13 cellular contexts compared by ENCODE assay signal in the genomic region with DNA sequence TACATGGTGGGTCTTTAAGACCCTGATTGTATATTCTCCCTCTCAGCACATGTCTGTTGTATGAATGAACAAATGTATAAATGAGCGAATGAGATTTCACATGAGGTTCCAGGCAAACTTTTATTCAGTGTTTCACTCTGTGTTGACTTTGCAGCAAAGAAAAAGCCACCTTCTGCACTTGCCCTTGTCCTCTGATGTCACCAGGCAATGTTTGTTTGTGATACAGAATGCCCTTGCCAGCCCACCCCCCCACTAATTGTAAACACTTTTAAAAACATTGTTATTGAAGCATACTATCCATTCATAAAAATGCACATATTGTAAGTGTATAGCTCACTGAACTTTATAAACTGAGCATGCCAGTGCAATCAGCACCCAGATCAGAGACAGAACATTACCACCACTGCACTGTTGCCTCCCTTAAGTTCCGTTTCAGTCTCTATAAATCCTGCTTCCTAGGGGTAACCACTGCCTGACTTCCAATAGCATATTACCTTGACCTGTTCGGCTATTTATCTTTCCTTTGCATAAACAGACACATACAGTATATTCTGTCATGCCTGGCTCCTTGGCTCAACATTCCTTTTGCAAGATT. TPM values are rescaled to one million over a fixed set of nuclear protein-coding genes. Genes with fewer than 3 reads are reported as not detected.
DNase-seq lines count a peak whose midpoint lies in the region; ATAC-seq, FAIRE-seq and TF ChIP-seq lines count a peak whose summit lies in the region.
"Had no signal": no experiment of that assay in that cellular context is flagged by ENCODE, and none has a peak within 500 bp of the region (broad histone marks: within the 10 kb centered on the region; RNA-seq: fewer than 3 reads in every experiment).

No MANE protein-coding gene starts in this region.

- H3K9ac ChIP-seq in HepG2 (ENCODE audit: insufficient read depth, low read depth, low read length), result no peak overlapping the region

- no peak overlapping the region for H3K4me2 ChIP-seq in HepG2 (ENCODE audit: low read depth, low read length)

- TF ChIP-seq CTCF in MCF 10A (IDR thresholded peaks at IDR 0.05; ENCODE audit: unreplicated experiment), result no peak
- no peak for TF ChIP-seq CTCF in breast epithelium (IDR thresholded peaks at IDR 0.05)
- no peak for TF ChIP-seq CTCF in HepG2 (CRISPR knock-in tag; IDR thresholded peaks at IDR 0.05)
- TF ChIP-seq CTCF in thyroid gland (IDR thresholded peaks at IDR 0.05), result no peak

- H3K27me3 ChIP-seq in breast epithelium (no peaks in the 10 kb centered on the region), HepG2 (ENCODE audit: control insufficient read depth in 1 of 2, insufficient read depth in 2 of 2, low read length in 2 of 2) (peaks cover 0 to 15% of the 10 kb centered on the region in 2 experiments; a peak in 2 of 5 replicates), right cardiac atrium (ENCODE audit: control insufficient read depth, insufficient read depth) (no peaks in the 10 kb centered on the region), thyroid gland (no peaks in the 10 kb centered on the region)
- H3K27me3 ChIP-seq: sigmoid colon had no signal

- H3K9me3 ChIP-seq in breast epithelium (no peaks in the 10 kb centered on the region), HepG2 (ENCODE audit: low read length) (no peaks in the 10 kb centered on the region), right cardiac atrium (ENCODE audit: control insufficient read depth, low read length) (no peaks in the 10 kb centered on the region), thyroid gland (no peaks in the 10 kb centered on the region)
- H3K9me3 ChIP-seq: sigmoid colon had no signal

- H3K27me3 Mint-ChIP-seq in MCF 10A (ENCODE audit: insufficient read depth, unreplicated experiment), result no peaks in the 10 kb centered on the region
- H3K27me3 Mint-ChIP-seq in activated CD8-positive, alpha-beta T cell treated with anti-CD3 and anti-CD28 coated beads, Interleukin-2, amount 10 ng/mL, durations not matched to agents 7 days and 5 days (ENCODE audit: low read depth), result no peaks in the 10 kb centered on the region

- H3K9me3 Mint-ChIP-seq in MCF 10A (ENCODE audit: unreplicated experiment), result no peaks in the 10 kb centered on the region
- no peaks in the 10 kb centered on the region for H3K9me3 Mint-ChIP-seq in activated CD8-positive, alpha-beta T cell treated with anti-CD3 and anti-CD28 coated beads, Interleukin-2, amount 10 ng/mL, durations not matched to agents 7 days and 5 days (ENCODE audit: insufficient read depth)

- DNase-seq in MCF 10A (ENCODE audit: unreplicated experiment), result no peak
- DNase-seq in breast epithelium (ENCODE audit: low spot score in 2 of 2), result no peak
- DNase-seq in activated CD8-positive, alpha-beta T cell treated with anti-CD3 and anti-CD28 coated beads, Interleukin-2, amount 10 ng/mL, durations not matched to agents 7 days and 5 days, result no peak
- DNase-seq in HepG2 (ENCODE audit: low spot score), result no peak
- no peak for DNase-seq in right cardiac atrium
- DNase-seq in thyroid gland, result no peak
- DNase-seq in mesenteric fat pad (ENCODE audit: low spot score), result no peak
- DNase-seq: activated CD4-positive, alpha-beta T cell treated with anti-CD3 and anti-CD28 coated beads for 48 hours; sigmoid colon had no signal

- CTCF ChIA-PET in MCF 10A (lab: Yijun Ruan, JAX), result interaction anchor here (0.6 kb wide), 1 partner anchor 100 kb away, joined by 3 read pairs; no protein-coding TSS in a partner anchor
- CTCF ChIA-PET in activated CD8-positive, alpha-beta T cell treated with anti-CD3 and anti-CD28 coated beads, Interleukin-2, amount 10 ng/mL, durations not matched to agents 7 days and 5 days (lab: Charles Lee), result interaction anchor here (1.4 to 1.9 kb wide), 4 partner anchors 11 to 168 kb away, joined by 3 to 8 read pairs (median 4); a partner anchor contains a TSS
- CTCF ChIA-PET in HepG2 (lab: Yijun Ruan, JAX; ENCODE audit: low intra/inter-chr PET ratio, low total read pairs), result no interaction called here

- no peak overlapping the region for H2AFZ ChIP-seq in HepG2 (ENCODE audit: low read length)

- POLR2A ChIA-PET in MCF 10A (lab: Yijun Ruan, JAX), result interaction anchor here (0.8 to 2.6 kb wide), 6 partner anchors 11 to 187 kb away, joined by 3 to 22 read pairs (median 4); a partner anchor contains a TSS
- POLR2A ChIA-PET in activated CD8-positive, alpha-beta T cell treated with anti-CD3 and anti-CD28 coated beads, Interleukin-2, amount 10 ng/mL, durations not matched to agents 7 days and 5 days (lab: Charles Lee), result no interaction called here
- POLR2A ChIA-PET in HepG2 (lab: Yijun Ruan, JAX), result no interaction called here

- no peaks in the 10 kb centered on the region for H3K36me3 Mint-ChIP-seq in MCF 10A (ENCODE audit: insufficient read depth, unreplicated experiment)
- no peaks in the 10 kb centered on the region for H3K36me3 Mint-ChIP-seq in activated CD8-positive, alpha-beta T cell treated with anti-CD3 and anti-CD28 coated beads, Interleukin-2, amount 10 ng/mL, durations not matched to agents 7 days and 5 days (ENCODE audit: low read depth)

- BruUV-seq in MCF 10A (replicated peaks; lab: Mats Ljungman, UMichigan) (no TSS peak), HepG2 (replicated peaks; lab: Mats Ljungman, UMichigan) (no TSS peak)

- H3K36me3 ChIP-seq in breast epithelium, result no peaks in the 10 kb centered on the region
- no peaks in the 10 kb centered on the region for H3K36me3 ChIP-seq in HepG2 (replicated peaks in 1 of 2; ENCODE audit: control insufficient read depth in 1 of 2, insufficient read depth in 2 of 2, low read length in 2 of 2)
- no peaks in the 10 kb centered on the region for H3K36me3 ChIP-seq in thyroid gland
- H3K36me3 ChIP-seq: sigmoid colon had no signal

- H3K79me2 ChIP-seq in HepG2 (ENCODE audit: insufficient read depth, low read length), result no peaks in the 10 kb centered on the region

- H3K4me3 ChIP-seq in breast epithelium, result no peak overlapping the region
- no peak overlapping the region for H3K4me3 ChIP-seq in HepG2 (replicated peaks in 1 of 3; ENCODE audit: insufficient read depth in 1 of 3, low read depth in 2 of 3, low read length in 3 of 3)
- H3K4me3 ChIP-seq in right cardiac atrium (ENCODE audit: low read length), result no peak overlapping the region
- no peak overlapping the region for H3K4me3 ChIP-seq in thyroid gland (replicated peaks in 1 of 3)
- H3K4me3 ChIP-seq: sigmoid colon had no signal

- 23% methylated on average over 3 of the region's 3 CpGs for WGBS in HepG2 (ENCODE audit: low lambda C conversion rate)
- 86% methylated on average over 3 of the region's 3 CpGs for WGBS in right cardiac atrium
- 90 to 94% methylated on average over 3 of the region's 3 CpGs for WGBS in thyroid gland, 2 donors

- H3K27ac ChIP-seq in breast epithelium (no peak overlapping the region), HepG2 (ENCODE audit: extremely low read length, insufficient read depth, low read length) (no peak overlapping the region), right cardiac atrium (ENCODE audit: low read length) (no peak overlapping the region), thyroid gland (no peak overlapping the region)
- H3K27ac ChIP-seq: sigmoid colon had no signal

- in situ Hi-C loops in HepG2 (cut with HindIII; ENCODE audit: extremely low pct_ligation_motif_present, low pct_unique_long_range_greater_than_20kb), result no loop called here

- ATAC-seq in activated CD8-positive, alpha-beta T cell treated with anti-CD3 and anti-CD28 coated beads, Interleukin-2, amount 10 ng/mL, durations not matched to agents 7 days and 5 days, result peak; percentile 18
- ATAC-seq in HepG2, result peak; percentile 40; the same call in 2 of the 3 replicates
- ATAC-seq in right cardiac atrium, result no peak
- no peak for ATAC-seq in HG02938 (IDR thresholded peaks at IDR 0.05; ENCODE audit: unreplicated experiment)

- H3K27ac Mint-ChIP-seq in MCF 10A (ENCODE audit: low read depth, unreplicated experiment), result peak overlapping the region; percentile 83
- H3K27ac Mint-ChIP-seq in activated CD8-positive, alpha-beta T cell treated with anti-CD3 and anti-CD28 coated beads, Interleukin-2, amount 10 ng/mL, durations not matched to agents 7 days and 5 days, result peak overlapping the region; percentile 89

- intact Hi-C loops in MCF 10A (cut with micrococcal nuclease) (no loop called here), breast epithelium (cut with DNase I; ENCODE audit: low total_unique reads) (no loop called here), HepG2 (cut with micrococcal nuclease; ENCODE audit: unreplicated experiment) (no loop called here), right cardiac atrium (cut with DNase I) (loop anchor here in 1 of 4 donors (10.0 kb wide), 1 partner anchor 348 kb away; no protein-coding TSS in a partner anchor), thyroid gland (cut with DNase I) (no loop called here)

- peaks cover 0 to 6% of the 10 kb centered on the region in 2 donors for H3K4me1 ChIP-seq in breast epithelium
- H3K4me1 ChIP-seq in HepG2 (ENCODE audit: insufficient read depth, low read length), result peaks cover 45% of the 10 kb centered on the region
- no peaks in the 10 kb centered on the region for H3K4me1 ChIP-seq in right cardiac atrium (ENCODE audit: control insufficient read depth, insufficient read depth, low read length)
- peaks cover 15 to 25% of the 10 kb centered on the region in 2 donors for H3K4me1 ChIP-seq in thyroid gland

- TF ChIP-seq EP300 in HepG2 (IDR thresholded peaks at IDR 0.05; ENCODE audit: low read depth in 2 of 2, low read length in 2 of 2) (no peak), HepG2 (CRISPR knock-in tag; IDR thresholded peaks at IDR 0.05; ENCODE audit: borderline replicate concordance) (no peak)

- H4K20me1 ChIP-seq in HepG2 (ENCODE audit: insufficient read depth, low read length), result no peaks in the 10 kb centered on the region

- H3K4me3 Mint-ChIP-seq in MCF 10A (ENCODE audit: unreplicated experiment), result peak overlapping the region; percentile 59
- no peak overlapping the region for H3K4me3 Mint-ChIP-seq in activated CD8-positive, alpha-beta T cell treated with anti-CD3 and anti-CD28 coated beads, Interleukin-2, amount 10 ng/mL, durations not matched to agents 7 days and 5 days

- peaks cover 36% of the 10 kb centered on the region for H3K4me1 Mint-ChIP-seq in MCF 10A (ENCODE audit: insufficient read depth, unreplicated experiment)
- peaks cover 43% of the 10 kb centered on the region for H3K4me1 Mint-ChIP-seq in activated CD8-positive, alpha-beta T cell treated with anti-CD3 and anti-CD28 coated beads, Interleukin-2, amount 10 ng/mL, durations not matched to agents 7 days and 5 days (ENCODE audit: low read depth)

- TF ChIP-seq POLR2A in breast epithelium (IDR thresholded peaks at IDR 0.05), result no peak
- no peak for TF ChIP-seq POLR2A in HepG2 (IDR thresholded peaks at IDR 0.05; ENCODE audit: insufficient read depth in 1 of 2, low read depth in 2 of 2, low read length in 2 of 2)
- no peak for TF ChIP-seq POLR2A in thyroid gland (IDR thresholded peaks at IDR 0.05)

- no peak for FAIRE-seq in HepG2 (lab: Jason Lieb, UNC)
- FAIRE-seq: endometrium, HTR-8/SVneo had no signal

- no peak for TF ChIP-seq RAD21 in HepG2 (CRISPR knock-in tag; IDR thresholded peaks at IDR 0.05)

RNA-seq across cellular contexts. Expression of a gene that starts 11.3 kb away (rescaled TPM):
- total RNA-seq in MCF 10A (2022) (52.3 and 66.0 TPM in 2 replicates), breast epithelium (10 to 100 TPM; 66.5 to 94.5 (median 67.4) TPM), HepG2 (2016; rRNA removed; fragmentation: Illumina TruSeq; extraction: Trizol) (90.4 and 114 TPM in 2 replicates), right cardiac atrium (10 to 100 TPM; 38.1 to 57.0 (median 48.4) TPM), thyroid gland (100 to 1,000 TPM in 1 of 4 donors, 10 to 100 TPM in 3; 70.1 to 102 (median 75.0) TPM), mesenteric fat pad (47.0 TPM)
- 10 to 100 TPM; 44.5 to 48.8 TPM for total RNA-seq in activated CD8-positive, alpha-beta T cell treated with anti-CD3 and anti-CD28 coated beads, Interleukin-2, amount 10 ng/mL, durations not matched to agents 7 days and 5 days
- total RNA-seq in HepG2 (2016; cell fraction: cytosol; rRNA removed; fragmentation: Illumina TruSeq; extraction: Trizol; ENCODE audit: low read depth), result 19.9 and 28.2 TPM in 2 replicates
- 86.9 and 108 TPM in 2 replicates for total RNA-seq in HepG2 (2016; cell fraction: insoluble cytoplasmic fraction; rRNA removed; fragmentation: Illumina TruSeq; extraction: Trizol)
- 66.0 and 81.9 TPM in 2 replicates for total RNA-seq in HepG2 (2016; cell fraction: membrane; rRNA removed; fragmentation: Illumina TruSeq; extraction: Trizol)
- total RNA-seq in HepG2 (2016; cell fraction: nucleus; rRNA removed; fragmentation: Illumina TruSeq; extraction: Trizol), result 54.5 and 55.7 TPM in 2 replicates
- polyA plus RNA-seq in HepG2 (2011; rRNA removed) (74.4 and 87.5 TPM in 2 replicates), right cardiac atrium (36.8 TPM)
- 50.8 and 73.9 TPM in 2 replicates for polyA plus RNA-seq in HepG2 (2011; cell fraction: cytosol; rRNA removed)
- polyA plus RNA-seq in HepG2 (2011; cell fraction: nucleus; rRNA removed), result 43.0 and 54.3 TPM in 2 replicates
- polyA plus RNA-seq in HepG2 (2012), result 111 and 121 TPM in 2 replicates
- 22.4 and 25.2 TPM in 2 replicates for polyA plus RNA-seq in HepG2 (2016; cell fraction: cytosol; fragmentation: Illumina TruSeq; extraction: Trizol; ENCODE audit: low read depth)
- 97.9 and 98.6 TPM in 2 replicates for polyA plus RNA-seq in HepG2 (2016; cell fraction: insoluble cytoplasmic fraction; fragmentation: Illumina TruSeq; extraction: Trizol; ENCODE audit: low read depth)
- 49.0 and 58.4 TPM in 2 replicates for polyA plus RNA-seq in HepG2 (2016; cell fraction: membrane; fragmentation: Illumina TruSeq; extraction: Trizol; ENCODE audit: low read depth)
- polyA plus RNA-seq in HepG2 (2016; cell fraction: nucleus; fragmentation: Illumina TruSeq; extraction: Trizol; ENCODE audit: insufficient read depth, low read depth), result 57.8 and 60.3 TPM in 2 replicates
- polyA minus RNA-seq in HepG2 (2011; rRNA and poly(A)+ RNA removed; ENCODE audit: low replicate concordance), result 53.9 and 54.2 TPM in 2 replicates
- 45.7 and 50.7 TPM in 2 replicates for polyA minus RNA-seq in HepG2 (2011; cell fraction: cytosol; rRNA and poly(A)+ RNA removed)
- 50.5 and 65.3 TPM in 2 replicates for polyA minus RNA-seq in HepG2 (2011; cell fraction: nucleus; rRNA and poly(A)+ RNA removed)

RNA-seq across cellular contexts. Expression of a gene that starts 50.5 kb away (rescaled TPM):
- total RNA-seq in MCF 10A (2022), result 0.27 and 1.1 TPM in 2 replicates
- total RNA-seq in breast epithelium, result 1 to 10 TPM in 1 of 3 donors, under 1 TPM in 2; 0.59 to 4.3 (median 0.98) TPM
- total RNA-seq in activated CD8-positive, alpha-beta T cell treated with anti-CD3 and anti-CD28 coated beads, Interleukin-2, amount 10 ng/mL, durations not matched to agents 7 days and 5 days, result under 1 TPM; 0.63 to 0.74 TPM
- 0.56 and 0.89 TPM in 2 replicates for total RNA-seq in HepG2 (2016; rRNA removed; fragmentation: Illumina TruSeq; extraction: Trizol)
- 0.10 and 0.26 TPM in 2 replicates for total RNA-seq in HepG2 (2016; cell fraction: cytosol; rRNA removed; fragmentation: Illumina TruSeq; extraction: Trizol; ENCODE audit: low read depth)
- total RNA-seq in HepG2 (2016; cell fraction: insoluble cytoplasmic fraction; rRNA removed; fragmentation: Illumina TruSeq; extraction: Trizol), result 0.58 and 1.1 TPM in 2 replicates
- 0.22 and 0.59 TPM in 2 replicates for total RNA-seq in HepG2 (2016; cell fraction: membrane; rRNA removed; fragmentation: Illumina TruSeq; extraction: Trizol)
- total RNA-seq in HepG2 (2016; cell fraction: nucleus; rRNA removed; fragmentation: Illumina TruSeq; extraction: Trizol), result 1.8 and 2.1 TPM in 2 replicates
- 37.8 and 63.7 TPM in 2 replicates for polyA plus RNA-seq in HepG2 (2011; rRNA removed)
- polyA plus RNA-seq in HepG2 (2011; cell fraction: cytosol; rRNA removed), result 17.0 and 30.5 TPM in 2 replicates
- polyA plus RNA-seq in HepG2 (2011; cell fraction: nucleus; rRNA removed), result 159 and 187 TPM in 2 replicates
- polyA plus RNA-seq in HepG2 (2012), result 38.1 and 88.4 TPM in 2 replicates
- polyA plus RNA-seq in HepG2 (2016; cell fraction: cytosol; fragmentation: Illumina TruSeq; extraction: Trizol; ENCODE audit: low read depth), result 0.11 TPM in 2 replicates
- polyA plus RNA-seq in HepG2 (2016; cell fraction: insoluble cytoplasmic fraction; fragmentation: Illumina TruSeq; extraction: Trizol; ENCODE audit: low read depth), result 0.50 and 0.67 TPM in 2 replicates
- polyA plus RNA-seq in HepG2 (2016; cell fraction: membrane; fragmentation: Illumina TruSeq; extraction: Trizol; ENCODE audit: low read depth), result 0.20 and 0.25 TPM in 2 replicates
- 1.8 and 2.3 TPM in 2 replicates for polyA plus RNA-seq in HepG2 (2016; cell fraction: nucleus; fragmentation: Illumina TruSeq; extraction: Trizol; ENCODE audit: insufficient read depth, low read depth)
- 3.5 and 84.7 TPM in 2 replicates for polyA minus RNA-seq in HepG2 (2011; rRNA and poly(A)+ RNA removed; ENCODE audit: low replicate concordance)
- polyA minus RNA-seq in HepG2 (2011; cell fraction: cytosol; rRNA and poly(A)+ RNA removed), result 24.7 and 49.8 TPM in 2 replicates
- polyA minus RNA-seq in HepG2 (2011; cell fraction: nucleus; rRNA and poly(A)+ RNA removed), result 65.0 and 124 TPM in 2 replicates
- under 1 TPM in 2 of 4 donors, not detected in 2; 0.11 to 0.62 TPM for total RNA-seq in right cardiac atrium
- polyA plus RNA-seq in right cardiac atrium, result 0.05 TPM
- total RNA-seq in thyroid gland, result 1 to 10 TPM in 2 of 4 donors, not detected in 2; 1.3 to 1.9 TPM
- 2.5 TPM for total RNA-seq in mesenteric fat pad
- total RNA-seq: urinary bladder had no signal

Comparison
In these comparisons a context has a peak if more than half of its experiments do, and no peak if none do; other contexts are left out.
1. ATAC-seq: peak in activated CD8-positive, alpha-beta T cell treated with anti-CD3 and anti-CD28 coated beads, Interleukin-2, amount 10 ng/mL, durations not matched to agents 7 days and 5 days (single experiment) and HepG2 (single experiment); none in right cardiac atrium (0 of 2) and HG02938 (single experiment).